16 cellular contexts compared by ENCODE assay signal in genomic region chr11:99422581-99423434, GRCh38.
A peak's percentile ranks its signal among the peaks of the same experiment; 100 is the strongest.
DNase-seq lines count a peak whose midpoint lies in the region; ATAC-seq, FAIRE-seq and TF ChIP-seq lines count a peak whose summit lies in the region.
"Had no signal": no experiment of that assay in that cellular context is flagged by ENCODE, and none has a peak within 500 bp of the region (broad histone marks: within the 10 kb centered on the region; RNA-seq: fewer than 3 reads in every experiment).

No MANE protein-coding gene starts in this region.

- no peak overlapping the region for H3K14ac ChIP-seq in mesenchymal stem cell (ENCODE audit: low read length in 2 of 2)

- peak overlapping the region; percentile 29; the same call in 1 of the 2 replicates for H3K9ac ChIP-seq in ES-I3 (ENCODE audit: low read depth, low read length)
- no peak overlapping the region for H3K9ac ChIP-seq in mesenchymal stem cell (ENCODE audit: low read length)
- H3K9ac ChIP-seq: GM23248 had no signal

- no peak overlapping the region for H2BK120ac ChIP-seq in mesenchymal stem cell (ENCODE audit: low read depth, low read length)

- DNase-seq in NCI-H226: peak; percentile 25
- DNase-seq in bronchial epithelial cell (ENCODE audit: low read depth): peak; percentile 5
- peak; percentile 2 for DNase-seq in mesenchymal stem cell
- no peak for DNase-seq in left colon
- no peak for DNase-seq in NK-92 treated with Interleukin-12 subunit alpha and Interleukin-12 subunit beta, amount 100 ng/mL, for 24 hours (lab: John Stamatoyannopoulos, UW)
- no peak for DNase-seq in activated naive CD4-positive, alpha-beta T cell treated with Interleukin-2 at 50 U/mL for 16 hours
- DNase-seq: dermis blood vessel endothelial cell; GM23248; left ventricle myocardium inferior; NCI-H82; stimulated activated CD4-positive, alpha-beta T cell treated with anti-CD3 and anti-CD28 coated beads, Interleukin-12 subunit alpha, Interleukin-12 subunit beta, amount 100 ng/mL, for 4 hours had no signal

- H3K9me3 ChIP-seq in ES-I3 (ENCODE audit: control insufficient read depth, insufficient read depth, low read length): no peaks in the 10 kb centered on the region; the same call in 1 of the 2 replicates
- H3K9me3 ChIP-seq in mesenchymal stem cell (ENCODE audit: control insufficient read depth, low read length): peaks cover 6% of the 10 kb centered on the region
- H3K9me3 ChIP-seq: gastroesophageal sphincter, left ventricle myocardium inferior, thoracic aorta had no signal

- H3K4me1 ChIP-seq in ES-I3 (ENCODE audit: insufficient read depth, low read length) (peaks cover 50% of the 10 kb centered on the region), mesenchymal stem cell (ENCODE audit: control insufficient read depth, insufficient read depth, low read depth, low read length) (peaks cover 2% of the 10 kb centered on the region)
- H3K4me1 ChIP-seq: gastroesophageal sphincter had no signal

- no peak overlapping the region for H3K18ac ChIP-seq in mesenchymal stem cell (ENCODE audit: low read depth in 1 of 2, low read length in 2 of 2)

- ATAC-seq in SK-N-SH treated with all-trans-retinoic acid at 6 μM for 48 hours (no peak), left colon (no peak)
- ATAC-seq: gastroesophageal sphincter had no signal

- no peak overlapping the region for H3K4me3 ChIP-seq in bronchial epithelial cell (ENCODE audit: low read depth, low read length)
- H3K4me3 ChIP-seq in mesenchymal stem cell (ENCODE audit: insufficient read depth in 1 of 2, low read depth in 1 of 2, low read length in 2 of 2): no peak overlapping the region
- H3K4me3 ChIP-seq: gastroesophageal sphincter, GM23248, left ventricle myocardium inferior, thoracic aorta had no signal

- no peak overlapping the region for H3K27ac ChIP-seq in mesenchymal stem cell (ENCODE audit: low read length, poor library complexity, severe bottlenecking)
- H3K27ac ChIP-seq: gastroesophageal sphincter, GM23248, left ventricle myocardium inferior, RWPE1, thoracic aorta had no signal

- H3K27me3 ChIP-seq in bronchial epithelial cell (ENCODE audit: control insufficient read depth, insufficient read depth, low read length): no peaks in the 10 kb centered on the region
- no peaks in the 10 kb centered on the region for H3K27me3 ChIP-seq in mesenchymal stem cell (ENCODE audit: control insufficient read depth in 1 of 2, insufficient read depth in 1 of 2, low read length in 2 of 2)
- H3K27me3 ChIP-seq: gastroesophageal sphincter had no signal

- H4K8ac ChIP-seq in mesenchymal stem cell (ENCODE audit: low read length): no peak overlapping the region

- no peaks in the 10 kb centered on the region for H3K79me1 ChIP-seq in mesenchymal stem cell (replicated peaks; ENCODE audit: low read length, poor library complexity, severe bottlenecking)

- H2BK12ac ChIP-seq in mesenchymal stem cell (ENCODE audit: low read length in 2 of 2): no peak overlapping the region

- H2AK5ac ChIP-seq in mesenchymal stem cell (ENCODE audit: low read length, severe bottlenecking): no peak overlapping the region

- no peak overlapping the region for H4K91ac ChIP-seq in mesenchymal stem cell (ENCODE audit: low read length)

- no peak overlapping the region for H3K23ac ChIP-seq in mesenchymal stem cell (ENCODE audit: low read length in 2 of 2)

- no peak overlapping the region for H3K4ac ChIP-seq in mesenchymal stem cell (ENCODE audit: low read depth in 1 of 2, low read length in 2 of 2)

- TF ChIP-seq CTCF in bronchial epithelial cell (IDR thresholded peaks at IDR 0.05; ENCODE audit: insufficient read depth, low read length, severe bottlenecking): no peak

- no peak overlapping the region for H2BK15ac ChIP-seq in mesenchymal stem cell (ENCODE audit: low read depth, poor library complexity, severe bottlenecking)

- H2AFZ ChIP-seq in mesenchymal stem cell (ENCODE audit: low read depth, low read length): no peak overlapping the region
- H2AFZ ChIP-seq: GM23248 had no signal

- no peak overlapping the region for H3K4me2 ChIP-seq in mesenchymal stem cell (ENCODE audit: low read length, poor library complexity, severe bottlenecking)

- intact Hi-C loops in left colon (cut with DNase I, micrococcal nuclease): no loop called here

- 25% methylated on average over 3 of the region's 7 CpGs for WGBS in mesenchymal stem cell

- FAIRE-seq in bronchial epithelial cell (lab: Jason Lieb, UNC): no peak

- H2BK5ac ChIP-seq in mesenchymal stem cell (ENCODE audit: low read depth, low read length, poor library complexity, severe bottlenecking): no peak overlapping the region

- no peaks in the 10 kb centered on the region for H3K36me3 ChIP-seq in ES-I3 (ENCODE audit: insufficient read depth, low read length)
- no peaks in the 10 kb centered on the region for H3K36me3 ChIP-seq in bronchial epithelial cell (ENCODE audit: control insufficient read depth, insufficient read depth, low read length)
- no peaks in the 10 kb centered on the region for H3K36me3 ChIP-seq in mesenchymal stem cell (ENCODE audit: control insufficient read depth in 1 of 2, insufficient read depth in 2 of 2, low read depth in 1 of 2, low read length in 2 of 2)
- H3K36me3 ChIP-seq: gastroesophageal sphincter, left ventricle myocardium inferior, thoracic aorta had no signal

TF ChIP-seq in SK-N-SH treated with all-trans-retinoic acid at 6 μM for 48 hours, 23 proteins besides CTCF, POLR2A, EP300 and RAD21 (continues in another document):
- no peak for TF ChIP-seq OSR1 (CRISPR knock-in tag; IDR thresholded peaks at IDR 0.05)
- TF ChIP-seq PPARA (CRISPR knock-in tag; IDR thresholded peaks at IDR 0.05; ENCODE audit: borderline replicate concordance): no peak
- TF ChIP-seq ZC3H10 (CRISPR knock-in tag; IDR thresholded peaks at IDR 0.05): no peak
- TF ChIP-seq TCF4 (CRISPR knock-in tag; IDR thresholded peaks at IDR 0.05; ENCODE audit: borderline replicate concordance): no peak
- TF ChIP-seq ESRRG (CRISPR knock-in tag; IDR thresholded peaks at IDR 0.05): no peak
- no peak for TF ChIP-seq RARB (CRISPR knock-in tag; IDR thresholded peaks at IDR 0.05)
- TF ChIP-seq, protein P1, sequence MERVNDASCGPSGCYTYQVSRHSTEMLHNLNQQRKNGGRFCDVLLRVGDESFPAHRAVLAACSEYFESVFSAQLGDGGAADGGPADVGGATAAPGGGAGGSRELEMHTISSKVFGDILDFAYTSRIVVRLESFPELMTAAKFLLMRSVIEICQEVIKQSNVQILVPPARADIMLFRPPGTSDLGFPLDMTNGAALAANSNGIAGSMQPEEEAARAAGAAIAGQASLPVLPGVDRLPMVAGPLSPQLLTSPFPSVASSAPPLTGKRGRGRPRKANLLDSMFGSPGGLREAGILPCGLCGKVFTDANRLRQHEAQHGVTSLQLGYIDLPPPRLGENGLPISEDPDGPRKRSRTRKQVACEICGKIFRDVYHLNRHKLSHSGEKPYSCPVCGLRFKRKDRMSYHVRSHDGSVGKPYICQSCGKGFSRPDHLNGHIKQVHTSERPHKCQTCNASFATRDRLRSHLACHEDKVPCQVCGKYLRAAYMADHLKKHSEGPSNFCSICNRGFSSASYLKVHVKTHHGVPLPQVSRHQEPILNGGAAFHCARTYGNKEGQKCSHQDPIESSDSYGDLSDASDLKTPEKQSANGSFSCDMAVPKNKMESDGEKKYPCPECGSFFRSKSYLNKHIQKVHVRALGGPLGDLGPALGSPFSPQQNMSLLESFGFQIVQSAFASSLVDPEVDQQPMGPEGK (CRISPR knock-in tag; IDR thresholded peaks at IDR 0.05; ENCODE audit: borderline replicate concordance): no peak
- TF ChIP-seq ZFP30 (CRISPR knock-in tag; IDR thresholded peaks at IDR 0.05): no peak
- TF ChIP-seq ZNF8 (CRISPR knock-in tag; IDR thresholded peaks at IDR 0.05): no peak
- TF ChIP-seq ARNTL (CRISPR knock-in tag; IDR thresholded peaks at IDR 0.05; ENCODE audit: borderline replicate concordance, low read depth): no peak
- TF ChIP-seq CSRNP3 (CRISPR knock-in tag; IDR thresholded peaks at IDR 0.05): no peak
- TF ChIP-seq POU6F1 (CRISPR knock-in tag; IDR thresholded peaks at IDR 0.05; ENCODE audit: borderline replicate concordance, low read depth): no peak
- no peak for TF ChIP-seq ZNF565 (CRISPR knock-in tag; conservative IDR thresholded peaks at IDR 0.05; ENCODE audit: low read depth)
- TF ChIP-seq ZNF70 (CRISPR knock-in tag; IDR thresholded peaks at IDR 0.05): no peak
- no peak for TF ChIP-seq BACH2 (CRISPR knock-in tag; IDR thresholded peaks at IDR 0.05; ENCODE audit: borderline replicate concordance)
- no peak for TF ChIP-seq SNAI2 (CRISPR knock-in tag; IDR thresholded peaks at IDR 0.05)

Comparison
In these comparisons a context has a peak if more than half of its experiments do, and no peak if none do; other contexts are left out.
1. DNase-seq: peak in NCI-H226 (single experiment), bronchial epithelial cell (single experiment) and mesenchymal stem cell (single experiment); none in left colon (0 of 2), NK-92 treated with Interleukin-12 subunit alpha and Interleukin-12 subunit beta, amount 100 ng/mL, for 24 hours (single experiment) and activated naive CD4-positive, alpha-beta T cell treated with Interleukin-2 at 50 U/mL for 16 hours (single experiment).